In the genomic region with DNA sequence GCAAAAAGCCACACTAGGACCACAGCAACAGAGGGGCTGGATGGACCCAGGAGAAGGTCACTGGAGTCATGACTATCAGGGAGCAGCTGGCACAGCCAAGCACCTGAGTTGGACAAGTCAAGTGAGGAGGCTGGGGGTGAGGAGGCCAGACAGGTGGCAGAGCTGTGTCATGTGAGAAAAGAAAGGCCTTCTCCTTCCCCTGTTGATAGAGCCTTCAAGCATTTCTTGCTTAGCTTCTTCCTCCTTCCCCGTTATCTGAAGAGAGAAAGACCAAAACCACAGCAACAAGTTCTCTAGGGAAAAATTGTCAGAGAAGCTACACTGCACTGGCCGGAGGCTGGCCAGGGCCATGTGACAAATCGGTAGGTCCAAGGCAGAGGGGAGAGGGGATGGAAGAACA, we compare ENCODE assay signal across 31 cellular contexts.
DNase-seq lines count a peak whose midpoint lies in the region; ATAC-seq and TF ChIP-seq lines count a peak whose summit lies in the region.
"Had no signal": no experiment of that assay in that cellular context is flagged by ENCODE, and none has a peak within 500 bp of the region (broad histone marks: within the 10 kb centered on the region; RNA-seq: fewer than 3 reads in every experiment).

No MANE protein-coding gene starts in this region.

- peaks cover 32% of the 10 kb centered on the region for H3K27me3 Mint-ChIP-seq in stimulated activated naive CD8-positive, alpha-beta T cell treated with anti-CD3 and anti-CD28 coated beads, Interleukin-15, Interleukin-2, amounts not matched to agents 100 ng/mL and 50 ng/mL, for 24 hours

- no peaks in the 10 kb centered on the region for H3K9me3 Mint-ChIP-seq in stimulated activated naive CD8-positive, alpha-beta T cell treated with anti-CD3 and anti-CD28 coated beads, Interleukin-15, Interleukin-2, amounts not matched to agents 100 ng/mL and 50 ng/mL, for 24 hours
- H3K9me3 Mint-ChIP-seq: activated naive CD8-positive, alpha-beta T cell treated with anti-CD3 and anti-CD28 coated beads, Interleukin-2, amount 10 ng/mL, durations not matched to agents 7 days and 5 days; central memory CD8-positive, alpha-beta T cell had no signal

- H3K9me3 ChIP-seq in OCI-LY7 (ENCODE audit: low read length) (peaks cover under 1% of the 10 kb centered on the region; the same call in 1 of the 2 replicates), stomach (no peaks in the 10 kb centered on the region)
- H3K9me3 ChIP-seq: gastroesophageal sphincter, left lung, prostate gland, vagina had no signal

- H3K27ac Mint-ChIP-seq in stimulated activated naive CD8-positive, alpha-beta T cell treated with anti-CD3 and anti-CD28 coated beads, Interleukin-15, Interleukin-2, amounts not matched to agents 100 ng/mL and 50 ng/mL, for 24 hours = peak overlapping the region; percentile 7
- H3K27ac Mint-ChIP-seq: activated CD4-positive, alpha-beta T cell treated with anti-CD3 and anti-CD28 coated beads for 36 hours; activated naive CD8-positive, alpha-beta T cell treated with anti-CD3 and anti-CD28 coated beads, Interleukin-2, amount 10 ng/mL, durations not matched to agents 7 days and 5 days; T-cell had no signal

- no peaks in the 10 kb centered on the region for H3K79me2 ChIP-seq in OCI-LY7 (ENCODE audit: insufficient read depth, low read depth, low read length)

- no peak for TF ChIP-seq POLR2A in stomach (IDR thresholded peaks at IDR 0.05)

- H3K36me3 ChIP-seq in OCI-LY7 (ENCODE audit: insufficient read depth, low read length) (no peaks in the 10 kb centered on the region), stomach (no peaks in the 10 kb centered on the region)
- H3K36me3 ChIP-seq: gastroesophageal sphincter, left lung, prostate gland, vagina had no signal

- no peaks in the 10 kb centered on the region for H3K27me3 ChIP-seq in dorsolateral prefrontal cortex
- H3K27me3 ChIP-seq in stomach = no peaks in the 10 kb centered on the region
- H3K27me3 ChIP-seq: gastroesophageal sphincter, left lung, vagina had no signal

- no TSS peak for BruUV-seq in OCI-LY7 (replicated peaks; lab: Mats Ljungman, UMichigan)

- intact Hi-C loops in OCI-LY7 (cut with micrococcal nuclease; ENCODE audit: unreplicated experiment) = loop anchor here (5.0 kb wide), 1 partner anchor 203 kb away; the partner anchor contains the start of gene PRDM1
- intact Hi-C loops in dorsolateral prefrontal cortex (cut with DNase I) = no loop called here
- intact Hi-C loops in stomach (cut with DNase I; ENCODE audit: low total_unique reads) = no loop called here

- 75 to 89% (median 84%) methylated on average over 3 of the region's 3 CpGs for WGBS in stomach, 5 donors

- H3K4me2 ChIP-seq in OCI-LY7 (ENCODE audit: low read length) = peak overlapping the region; percentile 31
- H3K4me2 ChIP-seq: A549 had no signal

- H3K4me1 ChIP-seq in OCI-LY7 (ENCODE audit: insufficient read depth, low read length, poor library complexity, severe bottlenecking) = peaks cover 76% of the 10 kb centered on the region
- H3K4me1 ChIP-seq in stomach = peaks cover 0 to 5% (median 0%) of the 10 kb centered on the region in 4 donors
- H3K4me1 ChIP-seq: A549, prostate gland, vagina had no signal

- no peak for TF ChIP-seq CTCF in OCI-LY7 (conservative IDR thresholded peaks at IDR 0.05; ENCODE audit: low read length)
- no peak for TF ChIP-seq CTCF in dorsolateral prefrontal cortex (IDR thresholded peaks at IDR 0.05 in 54 of 56, conservative IDR thresholded peaks at IDR 0.05 in 2 of 56; ENCODE audit: low read depth in 1 of 56, partially characterized antibody in 56 of 56)
- no peak for TF ChIP-seq CTCF in stomach (IDR thresholded peaks at IDR 0.05)

- no peak overlapping the region for H3K4me3 Mint-ChIP-seq in stimulated activated naive CD8-positive, alpha-beta T cell treated with anti-CD3 and anti-CD28 coated beads, Interleukin-15, Interleukin-2, amounts not matched to agents 100 ng/mL and 50 ng/mL, for 24 hours
- H3K4me3 Mint-ChIP-seq: activated CD4-positive, alpha-beta T cell treated with anti-CD3 and anti-CD28 coated beads for 36 hours; activated naive CD8-positive, alpha-beta T cell treated with anti-CD3 and anti-CD28 coated beads, Interleukin-2, amount 10 ng/mL, durations not matched to agents 7 days and 5 days; central memory CD8-positive, alpha-beta T cell; immature natural killer cell; T-cell had no signal

- CTCF ChIA-PET in OCI-LY7 (lab: Charles Lee; ENCODE audit: unreplicated experiment) = interaction anchor here (1.0 kb wide), 1 partner anchor 109 kb away, joined by 3 read pairs; no protein-coding TSS in a partner anchor

- no peak for DNase-seq in stimulated activated naive CD8-positive, alpha-beta T cell treated with anti-CD3 and anti-CD28 coated beads, Interleukin-15, Interleukin-2, amounts not matched to agents 100 U/mL and 50 U/mL, for 24 hours
- peak; percentile 59 for DNase-seq in OCI-LY7 (ENCODE audit: low spot score)
- no peak for DNase-seq in dorsolateral prefrontal cortex
- no peak for DNase-seq in NCI-H1436 treated with DMSO at 0.1 percent for 48 hours (lab: John Stamatoyannopoulos, UW)
- DNase-seq in stomach = no peak
- DNase-seq in kidney glomerular epithelial cell (lab: John Stamatoyannopoulos, UW) = no peak
- DNase-seq: activated CD4-positive, alpha-beta T cell treated with anti-CD3 and anti-CD28 coated beads for 36 hours; activated effector memory CD4-positive, alpha-beta T cell treated with anti-CD3 and anti-CD28 coated beads, Interleukin-2, amount 50 U/mL, for 16 hours; activated naive CD8-positive, alpha-beta T cell treated with anti-CD3 and anti-CD28 coated beads, Interleukin-2, amount 10 ng/mL, durations not matched to agents 7 days and 5 days; activated T-cell treated with anti-CD3 and anti-CD28 coated beads, Interleukin-2, amount 50 U/mL, for 1 hour; DMS53; GDM1; immature natural killer cell; KG1; left lung; mesendoderm; NCI-H1048; NCI-H1694 treated with DMSO at 0.1 percent for 48 hours; NCI-H2171 treated with DMSO at 0.1 percent for 48 hours; NCI-H524; stimulated activated CD4-positive, alpha-beta T cell treated with anti-CD3 and anti-CD28 coated beads, Interleukin-12 subunit alpha, Interleukin-12 subunit beta, amount 100 ng/mL, for 4 hours; stimulated activated CD4-positive, alpha-beta T cell treated with anti-CD3 and anti-CD28 coated beads, Interleukin-4, amount 100 ng/mL, for 1 hour; T-cell had no signal

- peaks cover 40% of the 10 kb centered on the region for H3K4me1 Mint-ChIP-seq in stimulated activated naive CD8-positive, alpha-beta T cell treated with anti-CD3 and anti-CD28 coated beads, Interleukin-15, Interleukin-2, amounts not matched to agents 100 ng/mL and 50 ng/mL, for 24 hours (ENCODE audit: low read depth)

- POLR2A ChIA-PET in OCI-LY7 (lab: Charles Lee) = interaction anchor here (0.7 to 4.4 kb wide), 15 partner anchors 8 to 109 kb away, joined by 3 to 42 read pairs (median 5); no protein-coding TSS in a partner anchor

- H2AFZ ChIP-seq in OCI-LY7 (ENCODE audit: low read length) = peak overlapping the region; percentile 61; the same call in 1 of the 2 replicates

- no peaks in the 10 kb centered on the region for H4K20me1 ChIP-seq in OCI-LY7 (ENCODE audit: insufficient read depth, low read length)

- H3K4me3 ChIP-seq in OCI-LY7 (ENCODE audit: low read depth, low read length, poor library complexity, severe bottlenecking) (no peak overlapping the region), dorsolateral prefrontal cortex (no peak overlapping the region), stomach (no peak overlapping the region)
- H3K4me3 ChIP-seq: A549, gastroesophageal sphincter, left lung, prostate gland, vagina had no signal

- no peaks in the 10 kb centered on the region for H3K9me2 ChIP-seq in OCI-LY7 (ENCODE audit: insufficient read depth, low read length)

- TF ChIP-seq EP300 in stomach (IDR thresholded peaks at IDR 0.05) = no peak

- ATAC-seq in stimulated activated naive CD8-positive, alpha-beta T cell treated with anti-CD3 and anti-CD28 coated beads, Interleukin-15, Interleukin-2, amounts not matched to agents 100 U/mL and 50 U/mL, for 24 hours = no peak
- no peak for ATAC-seq in GM19328 (IDR thresholded peaks at IDR 0.05; ENCODE audit: unreplicated experiment)
- ATAC-seq: A549; activated CD4-positive, alpha-beta T cell treated with anti-CD3 and anti-CD28 coated beads for 36 hours; gastroesophageal sphincter; HCT116; left lung; T-cell had no signal

- H3K27ac ChIP-seq in OCI-LY7 (ENCODE audit: low read depth, low read length, poor library complexity, severe bottlenecking) (peak overlapping the region; percentile 17), dorsolateral prefrontal cortex (peak overlapping the region in 44 of 59 donors; percentile 4 to 78 (median 54)), stomach (peak overlapping the region in 1 of 5 donors; percentile 33)
- H3K27ac ChIP-seq: A549, gastroesophageal sphincter, left lung, prostate gland, vagina had no signal

- no peaks in the 10 kb centered on the region for H3K36me3 Mint-ChIP-seq in stimulated activated naive CD8-positive, alpha-beta T cell treated with anti-CD3 and anti-CD28 coated beads, Interleukin-15, Interleukin-2, amounts not matched to agents 100 ng/mL and 50 ng/mL, for 24 hours (ENCODE audit: low read depth)
- H3K36me3 Mint-ChIP-seq: activated naive CD8-positive, alpha-beta T cell treated with anti-CD3 and anti-CD28 coated beads, Interleukin-2, amount 10 ng/mL, durations not matched to agents 7 days and 5 days; immature natural killer cell; T-cell had no signal
